2 cellular contexts compared by ENCODE assay signal in the genomic region with DNA sequence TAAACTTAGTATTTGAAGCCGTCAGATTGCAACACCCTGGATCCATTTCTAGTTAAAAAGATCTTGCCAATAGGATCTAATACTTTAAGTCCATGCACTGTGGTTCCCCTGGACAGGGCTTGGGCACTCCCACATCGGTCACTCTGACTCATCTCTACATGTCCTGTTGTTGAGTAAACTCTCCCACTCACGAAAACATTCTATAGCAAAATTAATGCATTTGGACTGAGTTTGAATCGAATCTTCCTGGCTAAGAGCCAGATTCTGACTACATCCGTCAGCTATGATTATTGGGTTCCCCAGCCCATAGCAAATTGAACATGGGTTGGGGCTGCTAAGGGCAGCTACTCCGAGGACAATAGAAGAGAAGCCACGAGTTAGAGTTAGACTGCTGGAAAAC.
TF ChIP-seq lines count a peak whose summit lies in the region.

No MANE protein-coding gene starts in this region.

TF ChIP-seq in Ishikawa, 13 proteins besides CTCF, POLR2A, EP300 and RAD21 (continued from another document):
- TF ChIP-seq, protein P1, sequence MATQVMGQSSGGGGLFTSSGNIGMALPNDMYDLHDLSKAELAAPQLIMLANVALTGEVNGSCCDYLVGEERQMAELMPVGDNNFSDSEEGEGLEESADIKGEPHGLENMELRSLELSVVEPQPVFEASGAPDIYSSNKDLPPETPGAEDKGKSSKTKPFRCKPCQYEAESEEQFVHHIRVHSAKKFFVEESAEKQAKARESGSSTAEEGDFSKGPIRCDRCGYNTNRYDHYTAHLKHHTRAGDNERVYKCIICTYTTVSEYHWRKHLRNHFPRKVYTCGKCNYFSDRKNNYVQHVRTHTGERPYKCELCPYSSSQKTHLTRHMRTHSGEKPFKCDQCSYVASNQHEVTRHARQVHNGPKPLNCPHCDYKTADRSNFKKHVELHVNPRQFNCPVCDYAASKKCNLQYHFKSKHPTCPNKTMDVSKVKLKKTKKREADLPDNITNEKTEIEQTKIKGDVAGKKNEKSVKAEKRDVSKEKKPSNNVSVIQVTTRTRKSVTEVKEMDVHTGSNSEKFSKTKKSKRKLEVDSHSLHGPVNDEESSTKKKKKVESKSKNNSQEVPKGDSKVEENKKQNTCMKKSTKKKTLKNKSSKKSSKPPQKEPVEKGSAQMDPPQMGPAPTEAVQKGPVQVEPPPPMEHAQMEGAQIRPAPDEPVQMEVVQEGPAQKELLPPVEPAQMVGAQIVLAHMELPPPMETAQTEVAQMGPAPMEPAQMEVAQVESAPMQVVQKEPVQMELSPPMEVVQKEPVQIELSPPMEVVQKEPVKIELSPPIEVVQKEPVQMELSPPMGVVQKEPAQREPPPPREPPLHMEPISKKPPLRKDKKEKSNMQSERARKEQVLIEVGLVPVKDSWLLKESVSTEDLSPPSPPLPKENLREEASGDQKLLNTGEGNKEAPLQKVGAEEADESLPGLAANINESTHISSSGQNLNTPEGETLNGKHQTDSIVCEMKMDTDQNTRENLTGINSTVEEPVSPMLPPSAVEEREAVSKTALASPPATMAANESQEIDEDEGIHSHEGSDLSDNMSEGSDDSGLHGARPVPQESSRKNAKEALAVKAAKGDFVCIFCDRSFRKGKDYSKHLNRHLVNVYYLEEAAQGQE (IDR thresholded peaks at IDR 0.05; ENCODE audit: low read depth), result no peak
- no peak for TF ChIP-seq EGR1 (IDR thresholded peaks at IDR 0.05)
- TF ChIP-seq CREB1 (IDR thresholded peaks at IDR 0.05; ENCODE audit: low read depth), result no peak

TF ChIP-seq in GM12878, 131 proteins besides CTCF, POLR2A, EP300 and RAD21 (continued from another document):
- TF ChIP-seq, protein P2, sequence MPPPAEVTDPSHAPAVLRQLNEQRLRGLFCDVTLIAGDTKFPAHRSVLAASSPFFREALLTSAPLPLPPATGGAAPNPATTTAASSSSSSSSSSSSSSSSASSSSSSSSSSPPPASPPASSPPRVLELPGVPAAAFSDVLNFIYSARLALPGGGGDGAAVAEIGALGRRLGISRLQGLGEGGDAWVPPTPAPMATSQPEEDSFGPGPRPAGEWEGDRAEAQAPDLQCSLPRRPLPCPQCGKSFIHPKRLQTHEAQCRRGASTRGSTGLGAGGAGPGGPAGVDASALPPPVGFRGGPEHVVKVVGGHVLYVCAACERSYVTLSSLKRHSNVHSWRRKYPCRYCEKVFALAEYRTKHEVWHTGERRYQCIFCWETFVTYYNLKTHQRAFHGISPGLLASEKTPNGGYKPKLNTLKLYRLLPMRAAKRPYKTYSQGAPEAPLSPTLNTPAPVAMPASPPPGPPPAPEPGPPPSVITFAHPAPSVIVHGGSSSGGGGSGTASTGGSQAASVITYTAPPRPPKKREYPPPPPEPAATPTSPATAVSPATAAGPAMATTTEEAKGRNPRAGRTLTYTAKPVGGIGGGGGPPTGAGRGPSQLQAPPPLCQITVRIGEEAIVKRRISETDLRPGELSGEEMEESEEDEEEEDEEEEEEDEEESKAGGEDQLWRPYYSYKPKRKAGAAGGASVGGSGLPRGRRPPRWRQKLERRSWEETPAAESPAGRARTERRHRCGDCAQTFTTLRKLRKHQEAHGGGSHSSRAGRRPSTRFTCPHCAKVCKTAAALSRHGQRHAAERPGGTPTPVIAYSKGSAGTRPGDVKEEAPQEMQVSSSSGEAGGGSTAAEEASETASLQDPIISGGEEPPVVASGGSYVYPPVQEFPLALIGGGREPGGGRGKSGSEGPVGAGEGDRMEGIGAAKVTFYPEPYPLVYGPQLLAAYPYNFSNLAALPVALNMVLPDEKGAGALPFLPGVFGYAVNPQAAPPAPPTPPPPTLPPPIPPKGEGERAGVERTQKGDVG (CRISPR knock-in tag; IDR thresholded peaks at IDR 0.05), result no peak
- TF ChIP-seq NBN (IDR thresholded peaks at IDR 0.05) (no peak), ZNF622 (IDR thresholded peaks at IDR 0.05) (no peak), POLR2AphosphoS5 (IDR thresholded peaks at IDR 0.05; ENCODE audit: low read length) (0 out of 2 replicates have a peak, but pooled peaks have one; percentile 34), NRF1 (conservative IDR thresholded peaks at IDR 0.05; ENCODE audit: low read depth, low read length) (no peak), JUNB (IDR thresholded peaks at IDR 0.05) (no peak), ATF7 (IDR thresholded peaks at IDR 0.05; ENCODE audit: low read depth) (no peak), WRNIP1 (IDR thresholded peaks at IDR 0.05; ENCODE audit: borderline replicate concordance, low read depth, low read length) (no peak)
- TF ChIP-seq, protein P3, sequence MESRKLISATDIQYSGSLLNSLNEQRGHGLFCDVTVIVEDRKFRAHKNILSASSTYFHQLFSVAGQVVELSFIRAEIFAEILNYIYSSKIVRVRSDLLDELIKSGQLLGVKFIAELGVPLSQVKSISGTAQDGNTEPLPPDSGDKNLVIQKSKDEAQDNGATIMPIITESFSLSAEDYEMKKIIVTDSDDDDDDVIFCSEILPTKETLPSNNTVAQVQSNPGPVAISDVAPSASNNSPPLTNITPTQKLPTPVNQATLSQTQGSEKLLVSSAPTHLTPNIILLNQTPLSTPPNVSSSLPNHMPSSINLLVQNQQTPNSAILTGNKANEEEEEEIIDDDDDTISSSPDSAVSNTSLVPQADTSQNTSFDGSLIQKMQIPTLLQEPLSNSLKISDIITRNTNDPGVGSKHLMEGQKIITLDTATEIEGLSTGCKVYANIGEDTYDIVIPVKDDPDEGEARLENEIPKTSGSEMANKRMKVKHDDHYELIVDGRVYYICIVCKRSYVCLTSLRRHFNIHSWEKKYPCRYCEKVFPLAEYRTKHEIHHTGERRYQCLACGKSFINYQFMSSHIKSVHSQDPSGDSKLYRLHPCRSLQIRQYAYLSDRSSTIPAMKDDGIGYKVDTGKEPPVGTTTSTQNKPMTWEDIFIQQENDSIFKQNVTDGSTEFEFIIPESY (IDR thresholded peaks at IDR 0.05), result no peak
- TF ChIP-seq, protein P4, sequence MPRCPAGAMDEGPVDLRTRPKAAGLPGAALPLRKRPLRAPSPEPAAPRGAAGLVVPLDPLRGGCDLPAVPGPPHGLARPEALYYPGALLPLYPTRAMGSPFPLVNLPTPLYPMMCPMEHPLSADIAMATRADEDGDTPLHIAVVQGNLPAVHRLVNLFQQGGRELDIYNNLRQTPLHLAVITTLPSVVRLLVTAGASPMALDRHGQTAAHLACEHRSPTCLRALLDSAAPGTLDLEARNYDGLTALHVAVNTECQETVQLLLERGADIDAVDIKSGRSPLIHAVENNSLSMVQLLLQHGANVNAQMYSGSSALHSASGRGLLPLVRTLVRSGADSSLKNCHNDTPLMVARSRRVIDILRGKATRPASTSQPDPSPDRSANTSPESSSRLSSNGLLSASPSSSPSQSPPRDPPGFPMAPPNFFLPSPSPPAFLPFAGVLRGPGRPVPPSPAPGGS (IDR thresholded peaks at IDR 0.05; ENCODE audit: borderline replicate concordance, insufficient read depth, low read depth, low read length, poor library complexity, severe bottlenecking), result peak; percentile 23
